In genomic region chr1:226728448-226728847, GRCh38 we compare ENCODE assay signal across 12 cellular contexts. TPM values are rescaled to one million over a fixed set of nuclear protein-coding genes. Genes with fewer than 3 reads are reported as not detected.
DNase-seq lines count a peak whose midpoint lies in the region; ATAC-seq and TF ChIP-seq lines count a peak whose summit lies in the region.
"Had no signal": no experiment of that assay in that cellular context is flagged by ENCODE, and none has a peak within 500 bp of the region (broad histone marks: within the 10 kb centered on the region; RNA-seq: fewer than 3 reads in every experiment).

No MANE protein-coding gene starts in this region.

- H3K9me3 ChIP-seq in esophagus squamous epithelium (no peaks in the 10 kb centered on the region), stomach (no peaks in the 10 kb centered on the region), body of pancreas (no peaks in the 10 kb centered on the region)

- no peaks in the 10 kb centered on the region for H3K9me3 Mint-ChIP-seq in activated CD4-positive, alpha-beta T cell treated with anti-CD3 and anti-CD28 coated beads, Interleukin-2, amount 10 ng/mL, durations not matched to agents 7 days and 5 days
- no peaks in the 10 kb centered on the region for H3K9me3 Mint-ChIP-seq in activated CD4-positive, alpha-beta memory T cell treated with anti-CD3 and anti-CD28 coated beads for 36 hours

- no peak for TF ChIP-seq POLR2A in esophagus squamous epithelium (IDR thresholded peaks at IDR 0.05)
- no peak for TF ChIP-seq POLR2A in stomach (IDR thresholded peaks at IDR 0.05)
- TF ChIP-seq POLR2A in body of pancreas (IDR thresholded peaks at IDR 0.05) = no peak

- POLR2A ChIA-PET in activated CD4-positive, alpha-beta T cell treated with anti-CD3 and anti-CD28 coated beads, Interleukin-2, amount 10 ng/mL, durations not matched to agents 7 days and 5 days (lab: Charles Lee) = no interaction called here
- POLR2A ChIA-PET in activated CD4-positive, alpha-beta memory T cell treated with anti-CD3 and anti-CD28 coated beads for 36 hours (lab: Charles Lee) = interaction anchor here (0.8 kb wide), 2 partner anchors 21 to 31 kb away, joined by 3 read pairs; no protein-coding TSS in a partner anchor

- DNase-seq in activated CD4-positive, alpha-beta T cell treated with anti-CD3 and anti-CD28 coated beads, Interleukin-2, amount 10 ng/mL, durations not matched to agents 7 days and 5 days = no peak
- DNase-seq in activated CD4-positive, alpha-beta T cell treated with anti-CD3 and anti-CD28 coated beads for 4 hours = no peak
- DNase-seq in activated CD4-positive, alpha-beta memory T cell treated with anti-CD3 and anti-CD28 coated beads for 36 hours = no peak
- DNase-seq in esophagus squamous epithelium (lab: John Stamatoyannopoulos, UW) (no peak), stomach (no peak), body of pancreas (no peak)
- DNase-seq: head of caudate nucleus, left colon, NCI-H1436, NCI-H524 had no signal

- H3K4me3 Mint-ChIP-seq in activated CD4-positive, alpha-beta T cell treated with anti-CD3 and anti-CD28 coated beads, Interleukin-2, amount 10 ng/mL, durations not matched to agents 7 days and 5 days = peak overlapping the region; percentile 69
- peak overlapping the region; percentile 64 for H3K4me3 Mint-ChIP-seq in activated CD4-positive, alpha-beta memory T cell treated with anti-CD3 and anti-CD28 coated beads for 36 hours

- H3K27ac ChIP-seq in esophagus squamous epithelium (peak overlapping the region in 3 of 4 donors; percentile 68 to 96 (median 91)), stomach (peak overlapping the region in 4 of 5 donors; percentile 19 to 96 (median 44)), body of pancreas (no peak overlapping the region)

- 63 to 80% methylated on average over 6 of the region's 6 CpGs for WGBS in esophagus squamous epithelium, 2 donors
- WGBS in stomach, 5 donors = 71 to 79% (median 78%) methylated on average over 6 of the region's 6 CpGs
- WGBS in body of pancreas, 2 donors = 85 to 89% methylated on average over 6 of the region's 6 CpGs

- H3K27ac Mint-ChIP-seq in activated CD4-positive, alpha-beta T cell treated with anti-CD3 and anti-CD28 coated beads, Interleukin-2, amount 10 ng/mL, durations not matched to agents 7 days and 5 days = peak overlapping the region; percentile 76
- peak overlapping the region; percentile 87 for H3K27ac Mint-ChIP-seq in activated CD4-positive, alpha-beta memory T cell treated with anti-CD3 and anti-CD28 coated beads for 36 hours

- H3K4me3 ChIP-seq in esophagus squamous epithelium (no peak overlapping the region), stomach (no peak overlapping the region), body of pancreas (no peak overlapping the region)

- no peak for TF ChIP-seq EP300 in stomach (IDR thresholded peaks at IDR 0.05)

- no peaks in the 10 kb centered on the region for H3K27me3 ChIP-seq in esophagus squamous epithelium
- H3K27me3 ChIP-seq in stomach = no peaks in the 10 kb centered on the region
- H3K27me3 ChIP-seq in body of pancreas = no peaks in the 10 kb centered on the region

- TF ChIP-seq CTCF in esophagus squamous epithelium (IDR thresholded peaks at IDR 0.05) (no peak), stomach (IDR thresholded peaks at IDR 0.05) (no peak), body of pancreas (IDR thresholded peaks at IDR 0.05) (no peak)

- H3K4me1 Mint-ChIP-seq in activated CD4-positive, alpha-beta T cell treated with anti-CD3 and anti-CD28 coated beads, Interleukin-2, amount 10 ng/mL, durations not matched to agents 7 days and 5 days = peaks cover 98% of the 10 kb centered on the region
- H3K4me1 Mint-ChIP-seq in activated CD4-positive, alpha-beta memory T cell treated with anti-CD3 and anti-CD28 coated beads for 36 hours (ENCODE audit: low read depth) = peaks cover 89% of the 10 kb centered on the region

- intact Hi-C loops in activated CD4-positive, alpha-beta memory T cell treated with anti-CD3 and anti-CD28 coated beads for 36 hours (cut with micrococcal nuclease) = no loop called here
- intact Hi-C loops in esophagus squamous epithelium (cut with DNase I) = no loop called here
- intact Hi-C loops in stomach (cut with DNase I; ENCODE audit: low total_unique reads) = no loop called here
- intact Hi-C loops in body of pancreas (cut with DNase I) = no loop called here

- ATAC-seq in GM21529 (IDR thresholded peaks at IDR 0.05; ENCODE audit: unreplicated experiment) (no peak), body of pancreas (no peak), HG03469 (IDR thresholded peaks at IDR 0.05; ENCODE audit: unreplicated experiment) (no peak)
- ATAC-seq: left colon had no signal

- peaks cover 0 to 38% (median 5%) of the 10 kb centered on the region in 3 donors for H3K36me3 ChIP-seq in esophagus squamous epithelium
- H3K36me3 ChIP-seq in stomach = peaks cover 0 to 23% (median 5%) of the 10 kb centered on the region in 4 donors
- no peaks in the 10 kb centered on the region for H3K36me3 ChIP-seq in body of pancreas (replicated peaks in 1 of 2; ENCODE audit: insufficient read depth in 1 of 2, low read depth in 2 of 2)

- H3K36me3 Mint-ChIP-seq in activated CD4-positive, alpha-beta T cell treated with anti-CD3 and anti-CD28 coated beads, Interleukin-2, amount 10 ng/mL, durations not matched to agents 7 days and 5 days (ENCODE audit: low read depth) = peaks cover 91% of the 10 kb centered on the region
- H3K36me3 Mint-ChIP-seq in activated CD4-positive, alpha-beta memory T cell treated with anti-CD3 and anti-CD28 coated beads for 36 hours = peaks cover 65% of the 10 kb centered on the region

- CTCF ChIA-PET in activated CD4-positive, alpha-beta T cell treated with anti-CD3 and anti-CD28 coated beads, Interleukin-2, amount 10 ng/mL, durations not matched to agents 7 days and 5 days (lab: Charles Lee) = interaction anchor here (3.8 kb wide), 1 partner anchor 17 kb away, joined by 20 read pairs; no protein-coding TSS in a partner anchor
- CTCF ChIA-PET in activated CD4-positive, alpha-beta memory T cell treated with anti-CD3 and anti-CD28 coated beads for 36 hours (lab: Charles Lee) = interaction anchor here (0.7 kb wide), 1 partner anchor 84 kb away, joined by 3 read pairs; no protein-coding TSS in a partner anchor

- peaks cover 22 to 95% (median 61%) of the 10 kb centered on the region in 3 donors for H3K4me1 ChIP-seq in esophagus squamous epithelium
- peaks cover 33 to 96% (median 66%) of the 10 kb centered on the region in 4 donors for H3K4me1 ChIP-seq in stomach
- peaks cover 32% of the 10 kb centered on the region for H3K4me1 ChIP-seq in body of pancreas

- H3K27me3 Mint-ChIP-seq in activated CD4-positive, alpha-beta T cell treated with anti-CD3 and anti-CD28 coated beads, Interleukin-2, amount 10 ng/mL, durations not matched to agents 7 days and 5 days = no peaks in the 10 kb centered on the region
- H3K27me3 Mint-ChIP-seq in activated CD4-positive, alpha-beta memory T cell treated with anti-CD3 and anti-CD28 coated beads for 36 hours = no peaks in the 10 kb centered on the region

RNA-seq across cellular contexts. Expression of gene ITPKB, which starts 10.6 kb away (rescaled TPM):
- 10 to 100 TPM; 61.1 to 64.0 TPM for total RNA-seq in activated CD4-positive, alpha-beta T cell treated with anti-CD3 and anti-CD28 coated beads, Interleukin-2, amount 10 ng/mL, durations not matched to agents 7 days and 5 days
- total RNA-seq in activated CD4-positive, alpha-beta memory T cell treated with anti-CD3 and anti-CD28 coated beads for 36 hours = 10 to 100 TPM; 37.5 to 38.5 TPM
- total RNA-seq in esophagus squamous epithelium (10 to 100 TPM; 10.7 to 22.3 (median 15.9) TPM), stomach (10 to 100 TPM; 16.4 to 38.8 (median 24.6) TPM), body of pancreas (10 to 100 TPM; 13.0 to 21.1 TPM)
- polyA plus RNA-seq in stomach = 1 to 10 TPM; 3.8 to 5.4 (median 4.4) TPM

Comparison
In these comparisons a context has a peak if more than half of its experiments do, and no peak if none do; other contexts are left out.
1. H3K27ac ChIP-seq: peak in esophagus squamous epithelium (3 of 4) and stomach (4 of 5); none in body of pancreas (0 of 4).